Comparison of ENCODE assay signal across 1 cellular context in genomic region chr3:10248184-10248983, GRCh38.
TF ChIP-seq lines count a peak whose summit lies in the region.

A gene with protein sequence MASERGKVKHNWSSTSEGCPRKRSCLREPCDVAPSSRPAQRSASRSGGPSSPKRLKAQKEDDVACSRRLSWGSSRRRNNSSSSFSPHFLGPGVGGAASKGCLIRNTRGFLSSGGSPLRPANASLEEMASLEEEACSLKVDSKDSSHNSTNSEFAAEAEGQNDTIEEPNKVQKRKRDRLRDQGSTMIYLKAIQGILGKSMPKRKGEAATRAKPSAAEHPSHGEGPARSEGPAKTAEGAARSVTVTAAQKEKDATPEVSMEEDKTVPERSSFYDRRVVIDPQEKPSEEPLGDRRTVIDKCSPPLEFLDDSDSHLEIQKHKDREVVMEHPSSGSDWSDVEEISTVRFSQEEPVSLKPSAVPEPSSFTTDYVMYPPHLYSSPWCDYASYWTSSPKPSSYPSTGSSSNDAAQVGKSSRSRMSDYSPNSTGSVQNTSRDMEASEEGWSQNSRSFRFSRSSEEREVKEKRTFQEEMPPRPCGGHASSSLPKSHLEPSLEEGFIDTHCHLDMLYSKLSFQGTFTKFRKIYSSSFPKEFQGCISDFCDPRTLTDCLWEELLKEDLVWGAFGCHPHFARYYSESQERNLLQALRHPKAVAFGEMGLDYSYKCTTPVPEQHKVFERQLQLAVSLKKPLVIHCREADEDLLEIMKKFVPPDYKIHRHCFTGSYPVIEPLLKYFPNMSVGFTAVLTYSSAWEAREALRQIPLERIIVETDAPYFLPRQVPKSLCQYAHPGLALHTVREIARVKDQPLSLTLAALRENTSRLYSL (plus strand): TSS chr3:10248459. CDS start chr3:10249201, 742 bp downstream.

TF ChIP-seq in HepG2, 621 proteins besides CTCF, POLR2A, EP300 and RAD21 (continued from another document and continues in another):
- 0 out of 2 replicates have a peak, but pooled peaks have one; percentile 37 for TF ChIP-seq GMEB2 (CRISPR knock-in tag; IDR thresholded peaks at IDR 0.05; ENCODE audit: low read depth)
- no peak for TF ChIP-seq PAF1 (CRISPR knock-in tag; IDR thresholded peaks at IDR 0.05)
- peak; percentile 93 for TF ChIP-seq ZNF687 (CRISPR knock-in tag; IDR thresholded peaks at IDR 0.05)
- TF ChIP-seq TBX3 (IDR thresholded peaks at IDR 0.05; ENCODE audit: borderline replicate concordance) = no peak
- TF ChIP-seq LRRFIP1 (CRISPR knock-in tag; conservative IDR thresholded peaks at IDR 0.05) = no peak
- no peak for TF ChIP-seq HIVEP1 (CRISPR knock-in tag; IDR thresholded peaks at IDR 0.05)
- peak; percentile 76; the same call in 1 of the 2 replicates for TF ChIP-seq ZNF773 (CRISPR knock-in tag; IDR thresholded peaks at IDR 0.05; ENCODE audit: borderline replicate concordance)
- TF ChIP-seq PRDM4 (CRISPR knock-in tag; IDR thresholded peaks at IDR 0.05; ENCODE audit: borderline replicate concordance) = no peak
- TF ChIP-seq STAT6 (CRISPR knock-in tag; IDR thresholded peaks at IDR 0.05; ENCODE audit: borderline replicate concordance) = no peak
- no peak for TF ChIP-seq BCLAF1 (IDR thresholded peaks at IDR 0.05)
- no peak for TF ChIP-seq KDM3A (CRISPR knock-in tag; IDR thresholded peaks at IDR 0.05; ENCODE audit: low read depth)
- TF ChIP-seq TOPORS (CRISPR knock-in tag; IDR thresholded peaks at IDR 0.05) = no peak
- TF ChIP-seq MXD4 (CRISPR knock-in tag; IDR thresholded peaks at IDR 0.05) = peak; percentile 67; the same call in 1 of the 2 replicates
- no peak for TF ChIP-seq GTF3A (CRISPR knock-in tag; conservative IDR thresholded peaks at IDR 0.05)
- no peak for TF ChIP-seq SIX1 (CRISPR knock-in tag; IDR thresholded peaks at IDR 0.05; ENCODE audit: borderline replicate concordance)
- TF ChIP-seq BORCS8-MEF2B (CRISPR knock-in tag; IDR thresholded peaks at IDR 0.05) = peak; percentile 18; the same call in 1 of the 2 replicates
- TF ChIP-seq ZNF598 (CRISPR knock-in tag; IDR thresholded peaks at IDR 0.05; ENCODE audit: borderline replicate concordance) = no peak
- no peak for TF ChIP-seq SP140L (CRISPR knock-in tag; IDR thresholded peaks at IDR 0.05; ENCODE audit: borderline replicate concordance)
- TF ChIP-seq SCMH1 (CRISPR knock-in tag; IDR thresholded peaks at IDR 0.05; ENCODE audit: borderline replicate concordance) = no peak
- no peak for TF ChIP-seq ZNF44 (CRISPR knock-in tag; IDR thresholded peaks at IDR 0.05)
- TF ChIP-seq PREB (CRISPR knock-in tag; IDR thresholded peaks at IDR 0.05) = 0 out of 2 replicates have a peak, but pooled peaks have one; percentile 45
- TF ChIP-seq ZBTB42 (CRISPR knock-in tag; IDR thresholded peaks at IDR 0.05) = peak; percentile 98
- TF ChIP-seq HDAC6 (IDR thresholded peaks at IDR 0.05; ENCODE audit: low read depth, low read length) = no peak
- TF ChIP-seq RNF219 (CRISPR knock-in tag; IDR thresholded peaks at IDR 0.05) = no peak
- TF ChIP-seq ZNF816 (CRISPR knock-in tag; IDR thresholded peaks at IDR 0.05; ENCODE audit: borderline replicate concordance) = peak; percentile 56; the same call in 1 of the 2 replicates
